Comparison of ENCODE assay signal across 8 cellular contexts in the genomic region with DNA sequence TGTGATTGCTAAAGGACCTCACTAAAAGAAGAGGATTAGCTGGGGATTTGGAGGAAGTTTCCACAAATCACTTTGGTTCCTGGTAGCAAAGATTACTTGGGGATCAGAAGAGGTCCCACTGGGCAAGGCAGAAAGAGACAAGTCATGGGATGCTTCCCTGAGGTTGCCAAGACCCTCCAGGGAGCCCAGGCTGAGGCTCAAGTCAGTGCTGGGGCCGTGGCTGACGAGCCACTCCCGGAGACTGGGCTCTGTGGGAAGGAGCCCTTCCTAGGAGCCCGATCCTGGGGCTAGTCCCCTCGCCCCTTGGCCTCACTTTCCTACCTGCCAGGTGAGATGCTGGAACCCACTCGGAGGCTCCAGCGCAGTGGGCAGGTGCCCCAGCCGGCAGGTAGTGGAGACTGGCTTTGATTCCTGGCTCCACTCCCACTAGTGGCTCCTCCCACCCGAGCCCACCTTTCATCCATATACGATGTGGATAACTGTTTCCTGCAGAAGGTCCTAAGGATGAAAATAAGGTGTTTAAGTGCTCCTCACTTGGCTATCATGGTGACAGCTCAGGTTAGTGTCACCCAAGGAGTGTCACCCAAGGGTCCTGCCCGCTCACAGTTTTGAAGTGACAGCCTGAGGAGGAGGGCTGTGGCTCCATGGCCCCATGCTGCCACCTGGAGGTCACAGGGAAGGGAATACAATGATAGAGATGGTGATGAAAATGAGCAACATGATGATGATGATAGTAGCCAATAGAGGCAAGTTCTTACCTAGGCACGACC.
DNase-seq lines count a peak whose midpoint lies in the region; ATAC-seq and TF ChIP-seq lines count a peak whose summit lies in the region.

No MANE protein-coding gene starts in this region.

- H3K27ac Mint-ChIP-seq in brain: peak overlapping the region in 2 of 5 experiments; percentile 32 to 75

- no peak overlapping the region for H3K4me3 Mint-ChIP-seq in brain

- H3K36me3 Mint-ChIP-seq in brain: peaks cover 3% of the 10 kb centered on the region

- peaks cover 8% of the 10 kb centered on the region for H3K4me1 Mint-ChIP-seq in brain

- TF ChIP-seq CTCF in AG09319 (IDR thresholded peaks at IDR 0.05; ENCODE audit: low read depth, low read length) (peak; percentile 87), brain (conservative IDR thresholded peaks at IDR 0.05) (peak; percentile 99)

- ATAC-seq in GM21360 (IDR thresholded peaks at IDR 0.05; ENCODE audit: unreplicated experiment): peak; percentile 42

- DNase-seq in AG09319 (ENCODE audit: extremely low read depth, low read depth): no peak
- peak; percentile 61 for DNase-seq in NCI-H2029 treated with DMSO at 0.1 percent for 48 hours (lab: John Stamatoyannopoulos, UW)
- DNase-seq in UCSD-AML1 (lab: John Stamatoyannopoulos, UW; ENCODE audit: unreplicated experiment): peak; percentile 47
- DNase-seq in islet precursor cell: peak; percentile 69
- peak; percentile 67 to 70 for DNase-seq in stimulated activated CD4-positive, alpha-beta T cell treated with anti-CD3 and anti-CD28 coated beads, Interleukin-1b, Interleukin-23, amount 100 ng/mL, for 4 hours (ENCODE audit: low read depth in 2 of 2)
- no peak for DNase-seq in OCI-M2 (lab: John Stamatoyannopoulos, UW; ENCODE audit: unreplicated experiment)

- H3K9me3 Mint-ChIP-seq in brain: peaks cover 21 to 25% (median 24%) of the 10 kb centered on the region in 5 experiments

- peaks cover 7% of the 10 kb centered on the region for H3K27me3 Mint-ChIP-seq in brain

Comparison
In these comparisons a context has a peak if more than half of its experiments do, and no peak if none do; other contexts are left out.
1. DNase-seq: peak in NCI-H2029 treated with DMSO at 0.1 percent for 48 hours (single experiment), UCSD-AML1 (single experiment), islet precursor cell (single experiment) and stimulated activated CD4-positive, alpha-beta T cell treated with anti-CD3 and anti-CD28 coated beads, Interleukin-1b, Interleukin-23, amount 100 ng/mL, for 4 hours (2 of 2); none in AG09319 (single experiment) and OCI-M2 (single experiment).